In genomic region chr2:201344663-201345366, GRCh38 we compare ENCODE assay signal across 8 cellular contexts. TPM values are rescaled to one million over a fixed set of nuclear protein-coding genes. Genes with fewer than 3 reads are reported as not detected.
DNase-seq lines count a peak whose midpoint lies in the region; ATAC-seq and TF ChIP-seq lines count a peak whose summit lies in the region.

No MANE protein-coding gene starts in this region.

- TF ChIP-seq EP300 in esophagus muscularis mucosa (IDR thresholded peaks at IDR 0.05), result no peak

- peak; percentile 61 for DNase-seq in OCI-LY7 (ENCODE audit: low spot score)
- no peak for DNase-seq in esophagus muscularis mucosa (ENCODE audit: extremely low spot score)
- no peak for DNase-seq in cardiac septum (ENCODE audit: low spot score)
- no peak for DNase-seq in NCI-H1694 treated with DMSO at 0.1 percent for 48 hours (lab: John Stamatoyannopoulos, UW)
- no peak for DNase-seq in activated gamma-delta T cell (lab: John Stamatoyannopoulos, UW)

- BruUV-seq in OCI-LY7 (replicated peaks; lab: Mats Ljungman, UMichigan), result no TSS peak

- CTCF ChIA-PET in OCI-LY7 (lab: Charles Lee; ENCODE audit: unreplicated experiment), result no interaction called here

- H2AFZ ChIP-seq in OCI-LY7 (ENCODE audit: low read length), result peak overlapping the region; percentile 36

- H3K9me3 ChIP-seq in OCI-LY7 (ENCODE audit: low read length), result no peaks in the 10 kb centered on the region
- no peaks in the 10 kb centered on the region for H3K9me3 ChIP-seq in esophagus muscularis mucosa

- H3K4me1 ChIP-seq in OCI-LY7 (ENCODE audit: insufficient read depth, low read length, poor library complexity, severe bottlenecking) (peaks cover 22% of the 10 kb centered on the region), esophagus muscularis mucosa (peaks cover 0 to 4% (median 0%) of the 10 kb centered on the region in 4 donors)

- TF ChIP-seq POLR2A in esophagus muscularis mucosa (IDR thresholded peaks at IDR 0.05; ENCODE audit: low read depth), result no peak

- H3K27me3 ChIP-seq in esophagus muscularis mucosa, result no peaks in the 10 kb centered on the region

- intact Hi-C loops in OCI-LY7 (cut with micrococcal nuclease; ENCODE audit: unreplicated experiment), result no loop called here
- intact Hi-C loops in esophagus muscularis mucosa (cut with DNase I), result no loop called here
- intact Hi-C loops in cardiac septum (cut with DNase I), result no loop called here

- peak overlapping the region; percentile 14 for H3K4me2 ChIP-seq in OCI-LY7 (ENCODE audit: low read length)

- 57% methylated on average over 1 of the region's 1 CpG for WGBS in esophagus muscularis mucosa

- H4K20me1 ChIP-seq in OCI-LY7 (ENCODE audit: insufficient read depth, low read length), result no peaks in the 10 kb centered on the region

- H3K36me3 ChIP-seq in OCI-LY7 (ENCODE audit: insufficient read depth, low read length), result no peaks in the 10 kb centered on the region
- H3K36me3 ChIP-seq in esophagus muscularis mucosa, result peaks cover 9 to 69% (median 51%) of the 10 kb centered on the region in 4 donors

- no peaks in the 10 kb centered on the region for H3K9me2 ChIP-seq in OCI-LY7 (ENCODE audit: insufficient read depth, low read length)

- POLR2A ChIA-PET in OCI-LY7 (lab: Charles Lee), result interaction anchor here (0.6 to 2.1 kb wide), 9 partner anchors 8 to 781 kb away, joined by 3 to 10 read pairs (median 5); partner anchors contain the start of genes CASP8, STRADB and TRAK2

- no peak overlapping the region for H3K4me3 ChIP-seq in OCI-LY7 (ENCODE audit: low read depth, low read length, poor library complexity, severe bottlenecking)
- no peak overlapping the region for H3K4me3 ChIP-seq in esophagus muscularis mucosa

- H3K79me2 ChIP-seq in OCI-LY7 (ENCODE audit: insufficient read depth, low read depth, low read length), result no peaks in the 10 kb centered on the region

- ATAC-seq in GM19043 (IDR thresholded peaks at IDR 0.05; ENCODE audit: low read depth, unreplicated experiment) (peak; percentile 90), HG02885 (IDR thresholded peaks at IDR 0.05; ENCODE audit: poor library complexity, unreplicated experiment) (peak; percentile 85)

- H3K27ac ChIP-seq in 22Rv1 (no peak overlapping the region), OCI-LY7 (ENCODE audit: low read depth, low read length, poor library complexity, severe bottlenecking) (no peak overlapping the region), esophagus muscularis mucosa (replicated peaks in 1 of 4) (no peak overlapping the region)

- TF ChIP-seq CTCF in 22Rv1 (IDR thresholded peaks at IDR 0.05), result peak; percentile 12; the same call in 1 of the 2 replicates
- peak; percentile 43; the same call in 1 of the 2 replicates for TF ChIP-seq CTCF in OCI-LY7 (conservative IDR thresholded peaks at IDR 0.05; ENCODE audit: low read length)
- no peak for TF ChIP-seq CTCF in esophagus muscularis mucosa (IDR thresholded peaks at IDR 0.05)

RNA-seq across cellular contexts. Expression of gene FLACC1, which starts 12.3 kb away (rescaled TPM):
- 0.10 TPM in 1 of 2 replicates, not detected in the other for total RNA-seq in OCI-LY7 (2014; rRNA removed; shearing (Covaris generic))
- total RNA-seq in OCI-LY7 (2022), result 0.85 and 1.2 TPM in 2 replicates
- 1 to 10 TPM; 1.2 to 5.1 (median 4.2) TPM for total RNA-seq in esophagus muscularis mucosa
- total RNA-seq in cardiac septum, result 12.0 TPM

Comparison
In these comparisons a context has a peak if more than half of its experiments do, and no peak if none do; other contexts are left out.
1. CTCF ChIP-seq: peak in 22Rv1 (single experiment) and OCI-LY7 (single experiment); none in esophagus muscularis mucosa (0 of 3).